In genomic region chr7:44767912-44768662, GRCh38 we compare ENCODE assay signal across 8 cellular contexts. TPM values are rescaled to one million over a fixed set of nuclear protein-coding genes. Genes with fewer than 3 reads are reported as not detected.
DNase-seq lines count a peak whose midpoint lies in the region; ATAC-seq, FAIRE-seq and TF ChIP-seq lines count a peak whose summit lies in the region.

No MANE protein-coding gene starts in this region.

- no peak for TF ChIP-seq CTCF in right atrium auricular region (IDR thresholded peaks at IDR 0.05)

- no peaks in the 10 kb centered on the region for H3K27me3 ChIP-seq in right atrium auricular region
- no peaks in the 10 kb centered on the region for H3K27me3 ChIP-seq in small intestine (ENCODE audit: control insufficient read depth in 2 of 2, insufficient read depth in 2 of 2, low read length in 2 of 2)

- peak overlapping the region; percentile 80 to 81 for H3K27ac ChIP-seq in right atrium auricular region
- H3K27ac ChIP-seq in small intestine (ENCODE audit: low read depth in 1 of 2, low read length in 1 of 2): peak overlapping the region in 1 of 2 donors; percentile 79

- H3K27me3 Mint-ChIP-seq in activated naive CD4-positive, alpha-beta T cell treated with anti-CD3 and anti-CD28 coated beads, Interleukin-2, amount 50 U/mL, for 24 hours: no peaks in the 10 kb centered on the region

- H3K4me3 ChIP-seq in right atrium auricular region: peak overlapping the region in 1 of 2 donors; percentile 0
- no peak overlapping the region for H3K4me3 ChIP-seq in small intestine (ENCODE audit: low read depth in 1 of 2, low read length in 2 of 2)

- peaks cover 6% of the 10 kb centered on the region for H3K36me3 Mint-ChIP-seq in activated naive CD4-positive, alpha-beta T cell treated with anti-CD3 and anti-CD28 coated beads, Interleukin-2, amount 50 U/mL, for 24 hours

- H3K36me3 ChIP-seq in right atrium auricular region (peaks cover 47% of the 10 kb centered on the region), small intestine (ENCODE audit: control insufficient read depth in 2 of 2, insufficient read depth in 2 of 2, low read length in 2 of 2) (peaks cover 23 to 26% of the 10 kb centered on the region in 2 donors)

- H3K4me3 Mint-ChIP-seq in activated naive CD4-positive, alpha-beta T cell treated with anti-CD3 and anti-CD28 coated beads, Interleukin-2, amount 50 U/mL, for 24 hours: no peak overlapping the region

- 35 to 53% (median 51%) methylated on average over 13 of the region's 13 CpGs for WGBS in small intestine, 3 donors

- H3K4me1 Mint-ChIP-seq in activated naive CD4-positive, alpha-beta T cell treated with anti-CD3 and anti-CD28 coated beads, Interleukin-2, amount 50 U/mL, for 24 hours: peaks cover 44% of the 10 kb centered on the region

- peak overlapping the region; percentile 35 for H3K27ac Mint-ChIP-seq in activated naive CD4-positive, alpha-beta T cell treated with anti-CD3 and anti-CD28 coated beads, Interleukin-2, amount 50 U/mL, for 24 hours

- no peaks in the 10 kb centered on the region for H3K9me3 Mint-ChIP-seq in activated naive CD4-positive, alpha-beta T cell treated with anti-CD3 and anti-CD28 coated beads, Interleukin-2, amount 50 U/mL, for 24 hours

- no peak for FAIRE-seq in small intestine (lab: Jason Lieb, UNC)
- no peak for FAIRE-seq in RCC 7860 (lab: Jason Lieb, UNC)

- H3K4me1 ChIP-seq in right atrium auricular region (peaks cover 0 to 41% of the 10 kb centered on the region in 2 donors), small intestine (ENCODE audit: control insufficient read depth in 2 of 2, insufficient read depth in 1 of 2, low read depth in 1 of 2, low read length in 1 of 2) (peaks cover 0 to 17% of the 10 kb centered on the region in 2 donors)

- peak; percentile 38 for ATAC-seq in GM19025 (IDR thresholded peaks at IDR 0.05; ENCODE audit: low read depth, unreplicated experiment)
- peak; percentile 47 for ATAC-seq in HG03460 (IDR thresholded peaks at IDR 0.05; ENCODE audit: unreplicated experiment)
- ATAC-seq in HG03457 (IDR thresholded peaks at IDR 0.05; ENCODE audit: unreplicated experiment): no peak

- DNase-seq in right atrium auricular region (ENCODE audit: low spot score) (peak; percentile 76), small intestine (peak; percentile 54), RCC 7860 (ENCODE audit: low spot score) (no peak), NCI-H187 treated with DMSO at 0.1 percent for 48 hours (lab: John Stamatoyannopoulos, UW) (no peak)

- no peaks in the 10 kb centered on the region for H3K9me3 ChIP-seq in right atrium auricular region
- H3K9me3 ChIP-seq in small intestine (ENCODE audit: control insufficient read depth, low read depth): no peaks in the 10 kb centered on the region

RNA-seq across cellular contexts. Expression of gene ZMIZ2, which starts 19.4 kb away (rescaled TPM):
- 10 to 100 TPM; 14.1 to 21.3 TPM for total RNA-seq in right atrium auricular region
- polyA plus RNA-seq in small intestine: 10 to 100 TPM; 18.9 to 43.5 (median 31.8) TPM

RNA-seq across cellular contexts. Expression of gene PPIA, which starts 28.4 kb away (rescaled TPM):
- 100 to 1,000 TPM; 820 to 834 TPM for total RNA-seq in right atrium auricular region
- 1,000 to 10,000 TPM; 2,604 to 4,480 (median 3,018) TPM for polyA plus RNA-seq in small intestine

Comparison
In these comparisons a context has a peak if more than half of its experiments do, and no peak if none do; other contexts are left out.
1. DNase-seq: peak in right atrium auricular region (single experiment) and small intestine (single experiment); none in RCC 7860 (single experiment) and NCI-H187 treated with DMSO at 0.1 percent for 48 hours (single experiment).